8 cellular contexts compared by ENCODE assay signal in genomic region chr19:46862504-46862835, GRCh38. TPM values are rescaled to one million over a fixed set of nuclear protein-coding genes. Genes with fewer than 3 reads are reported as not detected.
A peak's percentile ranks its signal among the peaks of the same experiment; 100 is the strongest.
DNase-seq lines count a peak whose midpoint lies in the region; ATAC-seq, FAIRE-seq and TF ChIP-seq lines count a peak whose summit lies in the region.

No MANE protein-coding gene starts in this region.

- H3K56ac ChIP-seq in H1 (replicated peaks; ENCODE audit: insufficient read length, low read depth, low read length): no peak overlapping the region

- H3K79me1 ChIP-seq in H1 (ENCODE audit: low read depth, low read length): peaks cover 9% of the 10 kb centered on the region; the same call in 1 of the 2 replicates

- H2BK120ac ChIP-seq in H1 (replicated peaks; ENCODE audit: low read depth, low read length): no peak overlapping the region

- H3K79me2 ChIP-seq in Karpas-422 (ENCODE audit: low read length) (peaks cover 67% of the 10 kb centered on the region), H1 (ENCODE audit: control insufficient read depth in 1 of 2, insufficient read depth in 2 of 2, low read length in 2 of 2) (peaks cover 45 to 66% of the 10 kb centered on the region in 2 experiments), neural cell (replicated peaks; ENCODE audit: insufficient read depth, low read length) (peaks cover 62% of the 10 kb centered on the region)

- H3K9me2 ChIP-seq in Karpas-422 (replicated peaks; ENCODE audit: insufficient read depth, low read length): no peaks in the 10 kb centered on the region
- H3K9me2 ChIP-seq in neural cell (ENCODE audit: insufficient read depth, low read length): no peaks in the 10 kb centered on the region

- H3K4me1 ChIP-seq in Karpas-422 (ENCODE audit: low read length) (peaks cover 63% of the 10 kb centered on the region), H1 (replicated peaks in 1 of 4; ENCODE audit: control insufficient read depth in 3 of 4, insufficient read depth in 4 of 4, low read length in 3 of 4) (peaks cover 6 to 21% (median 10%) of the 10 kb centered on the region in 4 experiments; a peak in 6 of 7 replicates)

- peak overlapping the region; percentile 96 for H3K9ac ChIP-seq in Karpas-422 (ENCODE audit: low read length)
- peak overlapping the region in 1 of 4 experiments; percentile 90; a peak in 2 of 7 replicates for H3K9ac ChIP-seq in H1 (replicated peaks in 1 of 4; ENCODE audit: extremely low read depth in 1 of 4, low read depth in 3 of 4, low read length in 3 of 4)
- H3K9ac ChIP-seq in neural cell (ENCODE audit: low read length): peak overlapping the region; percentile 97

- no peak overlapping the region for H4K91ac ChIP-seq in H1 (replicated peaks; ENCODE audit: insufficient read length, low read length)

- no peak overlapping the region for H3K23ac ChIP-seq in H1 (ENCODE audit: insufficient read length)

- no peak overlapping the region for H2AFZ ChIP-seq in Karpas-422 (ENCODE audit: low read length)
- H2AFZ ChIP-seq in H1 (ENCODE audit: low read length): no peak overlapping the region
- H2AFZ ChIP-seq in neural cell (ENCODE audit: low read depth, low read length): no peak overlapping the region

- POLR2A ChIA-PET in H1 (lab: Charles Lee; ENCODE audit: partially characterized antibody): interaction anchor here (0.8 to 6.1 kb wide), 16 partner anchors 8 to 163 kb away, joined by 3 to 102 read pairs (median 4); partner anchors contain the start of genes AP2S1 and SLC1A5

- ATAC-seq in HG03457 (IDR thresholded peaks at IDR 0.05; ENCODE audit: unreplicated experiment): no peak
- ATAC-seq in HG03095 (IDR thresholded peaks at IDR 0.05; ENCODE audit: unreplicated experiment): no peak

- peaks cover 8% of the 10 kb centered on the region; the same call in 1 of the 2 replicates for H3K36me3 ChIP-seq in Karpas-422 (ENCODE audit: insufficient read depth, low read length)
- H3K36me3 ChIP-seq in H1 (ENCODE audit: control insufficient read depth in 2 of 4, insufficient read depth in 4 of 4, low read length in 3 of 4): no peaks in the 10 kb centered on the region
- no peaks in the 10 kb centered on the region for H3K36me3 ChIP-seq in neural cell (ENCODE audit: insufficient read depth, low read length)

- no peak overlapping the region for H3K4ac ChIP-seq in H1 (replicated peaks; ENCODE audit: insufficient read length, low read depth, low read length)

- no peak for TF ChIP-seq POLR2A in H1 (IDR thresholded peaks at IDR 0.05; ENCODE audit: control extremely low read depth in 1 of 2, low read depth in 2 of 2, low read length in 2 of 2)

- no peak overlapping the region for H2AK5ac ChIP-seq in H1 (ENCODE audit: low read depth, low read length)

- H3K4me2 ChIP-seq in Karpas-422 (ENCODE audit: low read depth, low read length, poor library complexity, severe bottlenecking) (peak overlapping the region; percentile 81), H1 (ENCODE audit: insufficient read depth in 1 of 2, low read depth in 2 of 2, low read length in 2 of 2) (peak overlapping the region; percentile 94 to 99), neural cell (ENCODE audit: low read length) (peak overlapping the region; percentile 100)

- H4K5ac ChIP-seq in H1 (ENCODE audit: insufficient read length, low read depth, low read length): no peak overlapping the region

- TF ChIP-seq CTCF in AG10803 (conservative IDR thresholded peaks at IDR 0.05; ENCODE audit: low read length) (no peak), H1 (IDR thresholded peaks at IDR 0.05; ENCODE audit: control extremely low read depth in 1 of 3, insufficient read depth in 1 of 3, low read depth in 1 of 3, low read length in 3 of 3) (no peak), neural cell (IDR thresholded peaks at IDR 0.05; ENCODE audit: poor library complexity, severe bottlenecking) (no peak)

- no peak for FAIRE-seq in H1 (lab: Jason Lieb, UNC)

- TF ChIP-seq EP300 in H1 (IDR thresholded peaks at IDR 0.05; ENCODE audit: borderline replicate concordance in 1 of 2, low read depth in 2 of 2, low read length in 2 of 2) (no peak), neural cell (conservative IDR thresholded peaks at IDR 0.05; ENCODE audit: poor library complexity, severe bottlenecking) (no peak)

- CTCF ChIA-PET in H1 (lab: Charles Lee; ENCODE audit: partially characterized antibody): interaction anchor here (2.5 to 2.8 kb wide), 2 partner anchors 129 to 151 kb away, joined by 7 to 8 read pairs; no protein-coding TSS in a partner anchor

- TF ChIP-seq RAD21 in H1 (IDR thresholded peaks at IDR 0.05 in 1 of 2, conservative IDR thresholded peaks at IDR 0.05 in 1 of 2; ENCODE audit: low read depth in 2 of 2, low read length in 2 of 2) (no peak), neural cell (conservative IDR thresholded peaks at IDR 0.05) (no peak)

- H2BK12ac ChIP-seq in H1 (ENCODE audit: low read depth, low read length): no peak overlapping the region

- no peak overlapping the region for H3K14ac ChIP-seq in H1 (ENCODE audit: insufficient read length)

- no peaks in the 10 kb centered on the region for H3K9me3 ChIP-seq in Karpas-422 (ENCODE audit: low read length)
- no peaks in the 10 kb centered on the region for H3K9me3 ChIP-seq in H1 (ENCODE audit: insufficient read depth in 2 of 2, low read depth in 1 of 2, low read length in 1 of 2)
- no peaks in the 10 kb centered on the region for H3K9me3 ChIP-seq in neural cell (ENCODE audit: low read length)

- H2BK15ac ChIP-seq in H1 (ENCODE audit: low read length): no peak overlapping the region

- H2BK20ac ChIP-seq in H1 (ENCODE audit: low read length): no peak overlapping the region

- H3K27ac ChIP-seq in Karpas-422 (ENCODE audit: low read length) (peak overlapping the region; percentile 82), H1 (ENCODE audit: low read depth, low read length) (no peak overlapping the region), neural cell (ENCODE audit: low read length) (peak overlapping the region; percentile 86)

- DNase-seq in AG10803 (ENCODE audit: low read depth) (no peak), Karpas-422 (no peak), H1 (ENCODE audit: low read depth in 1 of 2, low spot score in 2 of 2) (no peak), SKM-1 (lab: John Stamatoyannopoulos, UW; ENCODE audit: unreplicated experiment) (no peak), NCI-H510A treated with DMSO at 0.1 percent for 48 hours (lab: John Stamatoyannopoulos, UW) (no peak)

- H3K18ac ChIP-seq in H1 (ENCODE audit: extremely low read depth, low read length): no peak overlapping the region

- WGBS in H1 (ENCODE audit: extremely low coverage in 1 of 2, insufficient coverage in 1 of 2, insufficient read length in 1 of 2, insufficient replicate concordance in 2 of 2, low coverage in 1 of 2, low lambda C conversion rate in 2 of 2, missing lambda C conversion rate in 1 of 2), 2 experiments: 34% methylated on average over 9 of the region's 9 CpGs; no CpG with 5 or more reads in 1 of the 2 experiments

- H3K4me3 ChIP-seq in AG10803 (ENCODE audit: low read length) (peak overlapping the region; percentile 91), Karpas-422 (ENCODE audit: low read length) (peak overlapping the region; percentile 93), H1 (ENCODE audit: extremely low read depth in 1 of 4, insufficient read depth in 2 of 4, low read depth in 3 of 4, low read length in 4 of 4) (peak overlapping the region; percentile 74 to 88 (median 85)), neural cell (ENCODE audit: low read length) (peak overlapping the region; percentile 98)

- H3K23me2 ChIP-seq in H1 (ENCODE audit: low read depth, low read length): peaks cover 22% of the 10 kb centered on the region

- H3K27me3 ChIP-seq in Karpas-422 (ENCODE audit: low read length) (no peaks in the 10 kb centered on the region), H1 (replicated peaks in 1 of 4; ENCODE audit: control insufficient read depth in 3 of 4, extremely low read depth in 1 of 4, insufficient read depth in 3 of 4, low read length in 3 of 4) (no peaks in the 10 kb centered on the region), neural cell (ENCODE audit: insufficient read depth, low read depth, low read length) (no peaks in the 10 kb centered on the region)

- H4K20me1 ChIP-seq in Karpas-422 (ENCODE audit: insufficient read depth, low read depth, low read length) (peaks cover 49% of the 10 kb centered on the region), H1 (replicated peaks in 1 of 2; ENCODE audit: control insufficient read depth in 1 of 2, insufficient read depth in 2 of 2, low read length in 2 of 2) (peaks cover 24 to 27% of the 10 kb centered on the region in 2 experiments), neural cell (ENCODE audit: insufficient read depth) (peaks cover 56% of the 10 kb centered on the region)

- peaks cover 5% of the 10 kb centered on the region for H3F3A ChIP-seq in neural cell (ENCODE audit: insufficient read depth, low read length, poor library complexity, severe bottlenecking)

- H2BK5ac ChIP-seq in H1 (ENCODE audit: low read depth, low read length): no peak overlapping the region

- H4K8ac ChIP-seq in H1 (ENCODE audit: extremely low read depth, insufficient read depth, low read length): no peak overlapping the region

TF ChIP-seq in neural cell, 6 proteins besides CTCF, POLR2A, EP300 and RAD21 (continues in another document):
- TF ChIP-seq SMC3 (conservative IDR thresholded peaks at IDR 0.05; ENCODE audit: poor library complexity): no peak

RNA-seq across cellular contexts. Expression of gene ARHGAP35, which starts 1.7 kb away (rescaled TPM):
- 19.7 and 30.4 TPM in 2 replicates for total RNA-seq in Karpas-422 (2014; rRNA removed; shearing (Covaris generic); ENCODE audit: low replicate concordance)
- total RNA-seq in H1 (2021; fragmentation: NEBNext Ultra II Directional; extraction: Animal tissue kit (Norgen Biotek cat#: 25700)): 62.2 and 64.5 TPM in 2 replicates
- 29.7 and 32.0 TPM in 2 replicates for polyA plus RNA-seq in H1 (2011; rRNA removed)
- polyA plus RNA-seq in H1 (2011; cell fraction: cytosol; rRNA removed): 20.2 TPM
- 32.5 TPM for polyA plus RNA-seq in H1 (2011; cell fraction: nucleus; rRNA removed)
- polyA plus RNA-seq in H1 (2012, experiment 1 of 2): 30.6 to 36.0 TPM (median 33.4 TPM) in 4 replicates
- 4.1 TPM for polyA plus RNA-seq in H1 (2012, experiment 2 of 2)
- polyA plus RNA-seq in H1 (2013, experiment 1 of 2): 33.6 TPM
- 30.9 TPM for polyA plus RNA-seq in H1 (2013, experiment 2 of 2)
- polyA minus RNA-seq in H1 (2011; rRNA and poly(A)+ RNA removed): 60.3 and 66.3 TPM in 2 replicates
- 34.9 TPM for polyA minus RNA-seq in H1 (2011; cell fraction: cytosol; rRNA and poly(A)+ RNA removed)
- 78.8 TPM for polyA minus RNA-seq in H1 (2011; cell fraction: nucleus; rRNA and poly(A)+ RNA removed)
- 29.5 and 32.7 TPM in 2 replicates for polyA plus RNA-seq in neural cell
- 121 and 136 TPM in 2 replicates for polyA minus RNA-seq in neural cell

RNA-seq across cellular contexts. Expression of gene AP2S1, which starts 11.8 kb away (rescaled TPM):
- total RNA-seq in Karpas-422 (2014; rRNA removed; shearing (Covaris generic); ENCODE audit: low replicate concordance): 63.7 and 85.5 TPM in 2 replicates
- 195 and 205 TPM in 2 replicates for total RNA-seq in H1 (2021; fragmentation: NEBNext Ultra II Directional; extraction: Animal tissue kit (Norgen Biotek cat#: 25700))
- 211 and 314 TPM in 2 replicates for polyA plus RNA-seq in H1 (2011; rRNA removed)
- polyA plus RNA-seq in H1 (2011; cell fraction: cytosol; rRNA removed): 183 TPM
- polyA plus RNA-seq in H1 (2011; cell fraction: nucleus; rRNA removed): 172 TPM
- polyA plus RNA-seq in H1 (2012, experiment 1 of 2): 204 to 246 TPM (median 221 TPM) in 4 replicates
- 496 TPM for polyA plus RNA-seq in H1 (2012, experiment 2 of 2)
- 196 TPM for polyA plus RNA-seq in H1 (2013, experiment 1 of 2)
- polyA plus RNA-seq in H1 (2013, experiment 2 of 2): 195 TPM
- polyA minus RNA-seq in H1 (2011; rRNA and poly(A)+ RNA removed): 50.4 and 60.7 TPM in 2 replicates
- 76.3 TPM for polyA minus RNA-seq in H1 (2011; cell fraction: cytosol; rRNA and poly(A)+ RNA removed)
- polyA minus RNA-seq in H1 (2011; cell fraction: nucleus; rRNA and poly(A)+ RNA removed): 54.4 TPM
- polyA plus RNA-seq in neural cell: 167 and 172 TPM in 2 replicates
- polyA minus RNA-seq in neural cell: 58.1 and 58.4 TPM in 2 replicates
